In the genomic region with DNA sequence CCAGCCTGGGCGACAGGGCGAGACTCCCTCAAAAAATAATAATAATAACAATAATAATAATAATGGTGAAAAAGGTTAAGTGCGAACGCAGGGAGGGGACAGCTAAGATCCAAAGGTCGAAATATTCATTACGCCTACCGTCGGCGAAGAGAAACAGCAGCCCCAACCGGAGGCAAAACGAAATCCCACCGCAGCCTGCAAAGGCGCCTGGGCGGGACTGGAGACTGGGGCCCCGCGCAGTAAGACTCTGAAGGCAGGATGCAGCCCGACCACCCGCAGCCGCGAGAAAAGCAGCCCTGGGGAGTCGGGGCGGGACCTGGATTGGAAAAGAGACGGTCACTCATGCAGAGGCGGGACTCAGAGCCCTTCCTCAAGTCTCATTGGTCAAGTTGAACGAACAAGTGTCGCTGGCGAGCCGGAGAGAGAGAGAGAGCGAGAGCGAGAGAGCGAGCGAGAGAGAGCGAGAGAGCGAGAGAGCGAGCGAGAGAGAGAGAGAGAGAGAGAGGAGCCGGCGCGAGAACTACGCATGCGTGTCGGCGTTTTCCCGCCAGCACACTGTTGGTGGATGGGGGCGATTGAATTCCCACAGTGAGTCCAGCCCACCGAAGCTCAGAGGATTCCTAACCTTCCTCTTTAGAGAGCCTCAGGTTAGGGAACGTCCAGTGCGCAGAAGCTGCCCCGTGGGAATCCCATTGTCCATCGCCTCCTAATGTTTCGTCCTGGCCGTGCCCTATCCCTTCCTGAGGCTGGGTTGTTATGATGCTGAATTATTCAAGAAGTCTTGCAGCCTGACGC, we compare ENCODE assay signal across 8 cellular contexts. TPM values are rescaled to one million over a fixed set of nuclear protein-coding genes. Genes with fewer than 3 reads are reported as not detected.
DNase-seq lines count a peak whose midpoint lies in the region; ATAC-seq and TF ChIP-seq lines count a peak whose summit lies in the region.

No MANE protein-coding gene starts in this region.

- peak overlapping the region; percentile 98 to 100 (median 98) for H3K27ac Mint-ChIP-seq in IgD-negative memory B cell

- peak overlapping the region; percentile 79 for H3K9ac ChIP-seq in mucosa of stomach (ENCODE audit: low read length)

- H3K27me3 ChIP-seq in mucosa of stomach (ENCODE audit: control insufficient read depth, insufficient read depth, low read length) = no peaks in the 10 kb centered on the region

- H3K4me1 ChIP-seq in mucosa of stomach (ENCODE audit: control insufficient read depth, insufficient read depth, low read length) = peaks cover 33% of the 10 kb centered on the region

- peak overlapping the region; percentile 93 for H3K4me3 ChIP-seq in mucosa of stomach (ENCODE audit: low read length)

- ATAC-seq in GM21576 (IDR thresholded peaks at IDR 0.05; ENCODE audit: unreplicated experiment) = peak; percentile 86

- peaks cover 26 to 31% (median 28%) of the 10 kb centered on the region in 3 donors for H3K4me1 Mint-ChIP-seq in IgD-negative memory B cell

- H3K4me3 Mint-ChIP-seq in IgD-negative memory B cell = peak overlapping the region; percentile 87 to 90 (median 88)

- no peaks in the 10 kb centered on the region for H3K36me3 ChIP-seq in mucosa of stomach (ENCODE audit: control insufficient read depth, insufficient read depth, low read length)

- no peaks in the 10 kb centered on the region for H3K9me3 ChIP-seq in mucosa of stomach (ENCODE audit: control insufficient read depth, low read length)

- no peaks in the 10 kb centered on the region for H3K36me3 Mint-ChIP-seq in IgD-negative memory B cell

- H3K9me3 Mint-ChIP-seq in IgD-negative memory B cell = peaks cover 0 to 2% (median 1%) of the 10 kb centered on the region in 3 donors

- DNase-seq in DMS53 treated with DMSO at 0.1 percent for 48 hours (lab: John Stamatoyannopoulos, UW; ENCODE audit: unreplicated experiment) (peak; percentile 97), OCI-M1 (lab: John Stamatoyannopoulos, UW) (peak; percentile 100), activated T-cell treated with anti-CD3 and anti-CD28 coated beads for 48 hours (ENCODE audit: low read depth) (peak; percentile 95), erythroblast (lab: John Stamatoyannopoulos, UW) (peak; percentile 96 to 99)
- DNase-seq in stimulated activated CD8-positive, alpha-beta memory T cell treated with anti-CD3 and anti-CD28 coated beads, Interleukin-4, amount 100 ng/mL, for 48 hours = peak; percentile 97

- H3K27me3 Mint-ChIP-seq in IgD-negative memory B cell = peaks cover 2% of the 10 kb centered on the region

- peak; percentile 95 for TF ChIP-seq POLR2A in erythroblast (IDR thresholded peaks at IDR 0.05; ENCODE audit: low read length)

RNA-seq across cellular contexts. Expression of a gene that starts 10.7 kb away (rescaled TPM):
- polyA plus RNA-seq in IgD-negative memory B cell = 1.7 TPM

RNA-seq across cellular contexts. Expression of a gene that starts 17.6 kb away (rescaled TPM):
- polyA plus RNA-seq in IgD-negative memory B cell = 144 TPM

RNA-seq across cellular contexts. Expression of a gene that starts 28.7 kb away (rescaled TPM):
- polyA plus RNA-seq in IgD-negative memory B cell = 19.7 TPM

RNA-seq across cellular contexts. Expression of a gene that starts 32.7 kb away (rescaled TPM):
- 2.3 TPM for polyA plus RNA-seq in IgD-negative memory B cell

RNA-seq across cellular contexts. Expression of a gene that starts 36.1 kb away (rescaled TPM):
- polyA plus RNA-seq in IgD-negative memory B cell = 41.7 TPM

Comparison
In these comparisons a context has a peak if more than half of its experiments do, and no peak if none do; other contexts are left out.
1. Peak in every context shown above with its lines: DNase-seq, ATAC-seq and H3K4me3 ChIP-seq.